In the genomic region with DNA sequence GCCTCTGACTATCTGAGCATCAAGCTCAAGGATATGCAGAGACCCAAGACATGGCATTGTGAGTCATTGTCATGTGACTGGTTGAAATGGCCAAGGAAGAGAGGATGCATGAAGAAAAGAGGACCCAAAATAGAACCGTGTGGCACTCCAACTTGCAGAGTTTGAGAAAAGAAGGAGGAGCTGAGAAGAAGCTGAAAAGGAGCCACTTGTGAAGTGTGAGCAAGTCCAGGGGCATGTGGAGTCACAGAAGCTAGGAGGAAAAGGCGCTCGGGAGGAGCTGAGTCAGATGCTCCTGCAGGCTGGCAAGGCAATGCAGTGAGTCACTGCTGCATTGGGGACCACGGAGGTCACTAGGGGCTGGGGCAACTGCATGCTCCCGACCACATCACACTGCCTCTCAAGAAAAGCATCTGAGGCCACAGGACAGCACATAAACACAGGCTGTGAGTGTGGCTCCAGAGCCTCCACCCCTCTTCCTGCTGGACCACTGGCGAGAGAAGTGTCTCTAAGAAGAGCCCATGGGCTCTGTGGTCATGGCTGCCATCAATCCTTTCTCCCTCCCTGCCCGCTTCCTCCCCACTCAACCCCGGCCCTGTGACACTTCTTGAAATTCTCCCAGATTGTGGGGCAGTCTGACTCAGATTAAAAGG, we compare ENCODE assay signal across 1 cellular context.
TF ChIP-seq lines count a peak whose summit lies in the region.

No MANE protein-coding gene starts in this region.

TF ChIP-seq in GM23338, 12 proteins besides CTCF, POLR2A, EP300 and RAD21 (continued from another document):
- TF ChIP-seq, protein P1, sequence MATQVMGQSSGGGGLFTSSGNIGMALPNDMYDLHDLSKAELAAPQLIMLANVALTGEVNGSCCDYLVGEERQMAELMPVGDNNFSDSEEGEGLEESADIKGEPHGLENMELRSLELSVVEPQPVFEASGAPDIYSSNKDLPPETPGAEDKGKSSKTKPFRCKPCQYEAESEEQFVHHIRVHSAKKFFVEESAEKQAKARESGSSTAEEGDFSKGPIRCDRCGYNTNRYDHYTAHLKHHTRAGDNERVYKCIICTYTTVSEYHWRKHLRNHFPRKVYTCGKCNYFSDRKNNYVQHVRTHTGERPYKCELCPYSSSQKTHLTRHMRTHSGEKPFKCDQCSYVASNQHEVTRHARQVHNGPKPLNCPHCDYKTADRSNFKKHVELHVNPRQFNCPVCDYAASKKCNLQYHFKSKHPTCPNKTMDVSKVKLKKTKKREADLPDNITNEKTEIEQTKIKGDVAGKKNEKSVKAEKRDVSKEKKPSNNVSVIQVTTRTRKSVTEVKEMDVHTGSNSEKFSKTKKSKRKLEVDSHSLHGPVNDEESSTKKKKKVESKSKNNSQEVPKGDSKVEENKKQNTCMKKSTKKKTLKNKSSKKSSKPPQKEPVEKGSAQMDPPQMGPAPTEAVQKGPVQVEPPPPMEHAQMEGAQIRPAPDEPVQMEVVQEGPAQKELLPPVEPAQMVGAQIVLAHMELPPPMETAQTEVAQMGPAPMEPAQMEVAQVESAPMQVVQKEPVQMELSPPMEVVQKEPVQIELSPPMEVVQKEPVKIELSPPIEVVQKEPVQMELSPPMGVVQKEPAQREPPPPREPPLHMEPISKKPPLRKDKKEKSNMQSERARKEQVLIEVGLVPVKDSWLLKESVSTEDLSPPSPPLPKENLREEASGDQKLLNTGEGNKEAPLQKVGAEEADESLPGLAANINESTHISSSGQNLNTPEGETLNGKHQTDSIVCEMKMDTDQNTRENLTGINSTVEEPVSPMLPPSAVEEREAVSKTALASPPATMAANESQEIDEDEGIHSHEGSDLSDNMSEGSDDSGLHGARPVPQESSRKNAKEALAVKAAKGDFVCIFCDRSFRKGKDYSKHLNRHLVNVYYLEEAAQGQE (IDR thresholded peaks at IDR 0.05; ENCODE audit: unreplicated experiment), result no peak
- no peak for TF ChIP-seq JUNB (IDR thresholded peaks at IDR 0.05; ENCODE audit: unreplicated experiment)
- TF ChIP-seq, protein P2, sequence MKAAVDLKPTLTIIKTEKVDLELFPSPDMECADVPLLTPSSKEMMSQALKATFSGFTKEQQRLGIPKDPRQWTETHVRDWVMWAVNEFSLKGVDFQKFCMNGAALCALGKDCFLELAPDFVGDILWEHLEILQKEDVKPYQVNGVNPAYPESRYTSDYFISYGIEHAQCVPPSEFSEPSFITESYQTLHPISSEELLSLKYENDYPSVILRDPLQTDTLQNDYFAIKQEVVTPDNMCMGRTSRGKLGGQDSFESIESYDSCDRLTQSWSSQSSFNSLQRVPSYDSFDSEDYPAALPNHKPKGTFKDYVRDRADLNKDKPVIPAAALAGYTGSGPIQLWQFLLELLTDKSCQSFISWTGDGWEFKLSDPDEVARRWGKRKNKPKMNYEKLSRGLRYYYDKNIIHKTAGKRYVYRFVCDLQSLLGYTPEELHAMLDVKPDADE (IDR thresholded peaks at IDR 0.05), result no peak
